13 cellular contexts compared by ENCODE assay signal in genomic region chr20:38085031-38085430, GRCh38. TPM values are rescaled to one million over a fixed set of nuclear protein-coding genes. Genes with fewer than 3 reads are reported as not detected.
DNase-seq lines count a peak whose midpoint lies in the region; ATAC-seq and TF ChIP-seq lines count a peak whose summit lies in the region.
"Had no signal": no experiment of that assay in that cellular context is flagged by ENCODE, and none has a peak within 500 bp of the region (broad histone marks: within the 10 kb centered on the region; RNA-seq: fewer than 3 reads in every experiment).

No MANE protein-coding gene starts in this region.

- no peak overlapping the region for H3K4me2 ChIP-seq in mesenchymal stem cell (ENCODE audit: low read length, poor library complexity, severe bottlenecking)

- peak overlapping the region; percentile 79 to 96 for H3K4ac ChIP-seq in mesenchymal stem cell (ENCODE audit: low read depth in 1 of 2, low read length in 2 of 2)

- H4K8ac ChIP-seq in mesenchymal stem cell (ENCODE audit: low read length): peak overlapping the region; percentile 9

- H3K27ac ChIP-seq in RWPE2 (ENCODE audit: poor library complexity, severe bottlenecking) (peak overlapping the region; percentile 12), colonic mucosa (peak overlapping the region; percentile 32), mesenchymal stem cell (ENCODE audit: low read length, poor library complexity, severe bottlenecking) (peak overlapping the region; percentile 46)

- peak overlapping the region; percentile 78 for H2BK15ac ChIP-seq in mesenchymal stem cell (ENCODE audit: low read depth, poor library complexity, severe bottlenecking)

- no peak overlapping the region for H2AFZ ChIP-seq in mesenchymal stem cell (ENCODE audit: low read depth, low read length)

- peak overlapping the region; percentile 47 for H4K91ac ChIP-seq in mesenchymal stem cell (ENCODE audit: low read length)

- H3K9ac ChIP-seq in colonic mucosa (ENCODE audit: low read depth in 2 of 2, low read length in 2 of 2) (no peak overlapping the region), mesenchymal stem cell (ENCODE audit: low read length) (no peak overlapping the region)

- H3K4me3 ChIP-seq in RWPE2 (ENCODE audit: severe bottlenecking) (no peak overlapping the region), colonic mucosa (no peak overlapping the region), mesenchymal stem cell (ENCODE audit: insufficient read depth in 1 of 2, low read depth in 1 of 2, low read length in 2 of 2) (no peak overlapping the region)
- H3K4me3 ChIP-seq: adrenal gland had no signal

- peaks cover 31% of the 10 kb centered on the region for H3K79me1 ChIP-seq in mesenchymal stem cell (replicated peaks; ENCODE audit: low read length, poor library complexity, severe bottlenecking)

- H3K36me3 ChIP-seq in RWPE2 (ENCODE audit: low read depth): peaks cover 91% of the 10 kb centered on the region
- peaks cover 4% of the 10 kb centered on the region for H3K36me3 ChIP-seq in colonic mucosa
- peaks cover 34 to 79% of the 10 kb centered on the region in 2 experiments for H3K36me3 ChIP-seq in mesenchymal stem cell (ENCODE audit: control insufficient read depth in 1 of 2, insufficient read depth in 2 of 2, low read depth in 1 of 2, low read length in 2 of 2)

- H3K4me3 Mint-ChIP-seq in stimulated activated memory B cell treated with anti-CD40 and anti-IgM and Interleukin-4, amounts not matched to agents 10 μg/mL and 1 μg/mL and 100 μg/mL, for 72 hours: no peak overlapping the region
- H3K4me3 Mint-ChIP-seq in activated CD4-positive, alpha-beta memory T cell treated with anti-CD3 and anti-CD28 coated beads, Interleukin-2, amount 10 ng/mL, durations not matched to agents 7 days and 5 days: no peak overlapping the region
- no peak overlapping the region for H3K4me3 Mint-ChIP-seq in activated T-helper 17 cell treated with anti-CD3 and anti-CD28 coated beads, Interleukin-2, amount 50 U/mL, for 72 hours
- H3K4me3 Mint-ChIP-seq: CD14-positive monocyte; stimulated activated naive CD8-positive, alpha-beta T cell treated with anti-CD3 and anti-CD28 coated beads, Interleukin-15, amount 100 ng/mL, for 72 hours had no signal

- CTCF ChIA-PET in activated CD4-positive, alpha-beta memory T cell treated with anti-CD3 and anti-CD28 coated beads, Interleukin-2, amount 10 ng/mL, durations not matched to agents 7 days and 5 days (lab: Charles Lee): interaction anchor here (0.7 to 1.7 kb wide), 3 partner anchors 11 to 131 kb away, joined by 3 to 4 read pairs (median 4); no protein-coding TSS in a partner anchor

- peak overlapping the region; percentile 92 for H3K27ac Mint-ChIP-seq in stimulated activated memory B cell treated with anti-CD40 and anti-IgM and Interleukin-4, amounts not matched to agents 10 μg/mL and 1 μg/mL and 100 μg/mL, for 72 hours
- H3K27ac Mint-ChIP-seq in activated CD4-positive, alpha-beta memory T cell treated with anti-CD3 and anti-CD28 coated beads, Interleukin-2, amount 10 ng/mL, durations not matched to agents 7 days and 5 days: no peak overlapping the region
- H3K27ac Mint-ChIP-seq in activated T-helper 17 cell treated with anti-CD3 and anti-CD28 coated beads, Interleukin-2, amount 50 U/mL, for 72 hours: no peak overlapping the region

- no peaks in the 10 kb centered on the region for H3K27me3 Mint-ChIP-seq in stimulated activated memory B cell treated with anti-CD40 and anti-IgM and Interleukin-4, amounts not matched to agents 10 μg/mL and 1 μg/mL and 100 μg/mL, for 72 hours
- no peaks in the 10 kb centered on the region for H3K27me3 Mint-ChIP-seq in activated CD4-positive, alpha-beta memory T cell treated with anti-CD3 and anti-CD28 coated beads, Interleukin-2, amount 10 ng/mL, durations not matched to agents 7 days and 5 days
- H3K27me3 Mint-ChIP-seq in activated T-helper 17 cell treated with anti-CD3 and anti-CD28 coated beads, Interleukin-2, amount 50 U/mL, for 72 hours: no peaks in the 10 kb centered on the region
- H3K27me3 Mint-ChIP-seq: stimulated activated naive CD8-positive, alpha-beta T cell treated with anti-CD3 and anti-CD28 coated beads, Interleukin-15, amount 100 ng/mL, for 72 hours had no signal

- WGBS in mesenchymal stem cell: 86% methylated on average over 9 of the region's 9 CpGs

- TF ChIP-seq CTCF in RWPE2 (IDR thresholded peaks at IDR 0.05; ENCODE audit: poor library complexity, severe bottlenecking): no peak
- TF ChIP-seq CTCF in colonic mucosa (IDR thresholded peaks at IDR 0.05): no peak

- ATAC-seq in RWPE2 (ENCODE audit: low read depth): no peak
- ATAC-seq in stimulated activated memory B cell treated with anti-CD40 and anti-IgM and Interleukin-4, amounts not matched to agents 10 μg/mL and 1 μg/mL and 100 μg/mL, for 72 hours: no peak
- no peak for ATAC-seq in activated T-helper 17 cell treated with anti-CD3 and anti-CD28 coated beads, Interleukin-2, amount 50 U/mL, for 72 hours (replicated peaks)
- ATAC-seq: stimulated activated naive CD8-positive, alpha-beta T cell treated with anti-CD3 and anti-CD28 coated beads, Interleukin-15, amount 100 ng/mL, for 72 hours had no signal

- intact Hi-C loops in colonic mucosa (cut with DNase I): no loop called here

- H3K18ac ChIP-seq in mesenchymal stem cell (ENCODE audit: low read depth in 1 of 2, low read length in 2 of 2): peak overlapping the region; percentile 24 to 80

- H3K4me1 ChIP-seq in RWPE2 (ENCODE audit: insufficient read depth, poor library complexity, severe bottlenecking) (no peaks in the 10 kb centered on the region), colonic mucosa (no peaks in the 10 kb centered on the region), mesenchymal stem cell (ENCODE audit: control insufficient read depth, insufficient read depth, low read depth, low read length) (peaks cover 12% of the 10 kb centered on the region)

- no peaks in the 10 kb centered on the region for H3K9me3 Mint-ChIP-seq in stimulated activated memory B cell treated with anti-CD40 and anti-IgM and Interleukin-4, amounts not matched to agents 10 μg/mL and 1 μg/mL and 100 μg/mL, for 72 hours
- H3K9me3 Mint-ChIP-seq in activated CD4-positive, alpha-beta memory T cell treated with anti-CD3 and anti-CD28 coated beads, Interleukin-2, amount 10 ng/mL, durations not matched to agents 7 days and 5 days: no peaks in the 10 kb centered on the region
- no peaks in the 10 kb centered on the region for H3K9me3 Mint-ChIP-seq in activated T-helper 17 cell treated with anti-CD3 and anti-CD28 coated beads, Interleukin-2, amount 50 U/mL, for 72 hours
- H3K9me3 Mint-ChIP-seq: stimulated activated naive CD8-positive, alpha-beta T cell treated with anti-CD3 and anti-CD28 coated beads, Interleukin-15, amount 100 ng/mL, for 72 hours had no signal

- POLR2A ChIA-PET in activated CD4-positive, alpha-beta memory T cell treated with anti-CD3 and anti-CD28 coated beads, Interleukin-2, amount 10 ng/mL, durations not matched to agents 7 days and 5 days (lab: Charles Lee): no interaction called here

- peak overlapping the region; percentile 30 for H2AK5ac ChIP-seq in mesenchymal stem cell (ENCODE audit: low read length, severe bottlenecking)

- no peak overlapping the region for H2BK5ac ChIP-seq in mesenchymal stem cell (ENCODE audit: low read depth, low read length, poor library complexity, severe bottlenecking)

- no peak for DNase-seq in RWPE2 (ENCODE audit: low spot score)
- DNase-seq in colonic mucosa: no peak
- peak; percentile 48 for DNase-seq in mesenchymal stem cell
- DNase-seq in activated CD4-positive, alpha-beta memory T cell treated with anti-CD3 and anti-CD28 coated beads, Interleukin-2, amount 10 ng/mL, durations not matched to agents 7 days and 5 days: no peak
- no peak for DNase-seq in NCI-H1092 treated with DMSO at 0.1 percent for 48 hours (lab: John Stamatoyannopoulos, UW)
- DNase-seq: activated CD8-positive, alpha-beta memory T cell treated with anti-CD3 and anti-CD28 coated beads, Interleukin-2, amount 50 U/mL, for 4 hours; adrenal gland; NCI-H1436 treated with DMSO at 0.1 percent for 48 hours; NCI-H82; stimulated activated naive CD8-positive, alpha-beta T cell treated with anti-CD3 and anti-CD28 coated beads, Interleukin-15, amount 100 ng/mL, for 72 hours had no signal

- H3K14ac ChIP-seq in mesenchymal stem cell (ENCODE audit: low read length in 2 of 2): peak overlapping the region in 1 of 2 experiments; percentile 84

- peak overlapping the region; percentile 78 for H2BK120ac ChIP-seq in mesenchymal stem cell (ENCODE audit: low read depth, low read length)

- H3K4me1 Mint-ChIP-seq in stimulated activated memory B cell treated with anti-CD40 and anti-IgM and Interleukin-4, amounts not matched to agents 10 μg/mL and 1 μg/mL and 100 μg/mL, for 72 hours: peaks cover 38% of the 10 kb centered on the region
- H3K4me1 Mint-ChIP-seq in activated CD4-positive, alpha-beta memory T cell treated with anti-CD3 and anti-CD28 coated beads, Interleukin-2, amount 10 ng/mL, durations not matched to agents 7 days and 5 days: no peaks in the 10 kb centered on the region
- H3K4me1 Mint-ChIP-seq in activated T-helper 17 cell treated with anti-CD3 and anti-CD28 coated beads, Interleukin-2, amount 50 U/mL, for 72 hours: peaks cover 5% of the 10 kb centered on the region
- H3K4me1 Mint-ChIP-seq: stimulated activated naive CD8-positive, alpha-beta T cell treated with anti-CD3 and anti-CD28 coated beads, Interleukin-15, amount 100 ng/mL, for 72 hours had no signal

- H2BK12ac ChIP-seq in mesenchymal stem cell (ENCODE audit: low read length in 2 of 2): peak overlapping the region; percentile 77 to 92

- H3K27me3 ChIP-seq in RWPE2 (ENCODE audit: insufficient read depth, poor library complexity, severe bottlenecking): no peaks in the 10 kb centered on the region
- H3K27me3 ChIP-seq in colonic mucosa: no peaks in the 10 kb centered on the region
- H3K27me3 ChIP-seq in mesenchymal stem cell (ENCODE audit: control insufficient read depth in 1 of 2, insufficient read depth in 1 of 2, low read length in 2 of 2): no peaks in the 10 kb centered on the region
- H3K27me3 ChIP-seq: adrenal gland had no signal

- H3K36me3 Mint-ChIP-seq in stimulated activated memory B cell treated with anti-CD40 and anti-IgM and Interleukin-4, amounts not matched to agents 10 μg/mL and 1 μg/mL and 100 μg/mL, for 72 hours: peaks cover 82% of the 10 kb centered on the region
- peaks cover 55% of the 10 kb centered on the region for H3K36me3 Mint-ChIP-seq in activated CD4-positive, alpha-beta memory T cell treated with anti-CD3 and anti-CD28 coated beads, Interleukin-2, amount 10 ng/mL, durations not matched to agents 7 days and 5 days (ENCODE audit: low read depth)
- peaks cover 100% of the 10 kb centered on the region for H3K36me3 Mint-ChIP-seq in activated T-helper 17 cell treated with anti-CD3 and anti-CD28 coated beads, Interleukin-2, amount 50 U/mL, for 72 hours (ENCODE audit: low read depth)

- no peak overlapping the region for H3K23ac ChIP-seq in mesenchymal stem cell (ENCODE audit: low read length in 2 of 2)

- no peaks in the 10 kb centered on the region for H3K9me3 ChIP-seq in RWPE2 (ENCODE audit: severe bottlenecking)
- H3K9me3 ChIP-seq in colonic mucosa: no peaks in the 10 kb centered on the region
- H3K9me3 ChIP-seq in mesenchymal stem cell (ENCODE audit: control insufficient read depth, low read length): no peaks in the 10 kb centered on the region
- H3K9me3 ChIP-seq: adrenal gland had no signal

RNA-seq across cellular contexts. Expression of gene RPRD1B, which starts 51.5 kb away (rescaled TPM):
- total RNA-seq in colonic mucosa: 10 to 100 TPM; 22.7 to 42.5 TPM
- 26.4 TPM for polyA plus RNA-seq in mesenchymal stem cell (2013, experiment 1 of 2)
- polyA plus RNA-seq in mesenchymal stem cell (2013, experiment 2 of 2): 25.9 TPM
- 10 to 100 TPM; 27.6 to 33.2 TPM for total RNA-seq in activated CD4-positive, alpha-beta memory T cell treated with anti-CD3 and anti-CD28 coated beads, Interleukin-2, amount 10 ng/mL, durations not matched to agents 7 days and 5 days
- total RNA-seq in activated T-helper 17 cell treated with anti-CD3 and anti-CD28 coated beads, Interleukin-2, amount 50 U/mL, for 72 hours: 10 to 100 TPM; 37.9 to 46.0 TPM

RNA-seq across cellular contexts. Expression of gene TTI1, which starts 51.8 kb away (rescaled TPM):
- 10 to 100 TPM; 10.2 to 23.0 TPM for total RNA-seq in colonic mucosa
- 7.0 TPM for polyA plus RNA-seq in mesenchymal stem cell (2013, experiment 1 of 2)
- polyA plus RNA-seq in mesenchymal stem cell (2013, experiment 2 of 2): 6.9 TPM
- total RNA-seq in activated CD4-positive, alpha-beta memory T cell treated with anti-CD3 and anti-CD28 coated beads, Interleukin-2, amount 10 ng/mL, durations not matched to agents 7 days and 5 days: 10 to 100 TPM; 21.7 to 23.1 TPM
- 10 to 100 TPM; 33.0 to 40.5 TPM for total RNA-seq in activated T-helper 17 cell treated with anti-CD3 and anti-CD28 coated beads, Interleukin-2, amount 50 U/mL, for 72 hours
